8 cellular contexts compared by ENCODE assay signal in genomic region chr2:128027278-128027800, GRCh38. TPM values are rescaled to one million over a fixed set of nuclear protein-coding genes. Genes with fewer than 3 reads are reported as not detected.
A peak's percentile ranks its signal among the peaks of the same experiment; 100 is the strongest.
DNase-seq lines count a peak whose midpoint lies in the region; ATAC-seq and TF ChIP-seq lines count a peak whose summit lies in the region.

No MANE protein-coding gene starts in this region.

- H3K27ac ChIP-seq in 22Rv1 = peak overlapping the region; percentile 84
- peak overlapping the region; percentile 49 for H3K27ac ChIP-seq in brain microvascular endothelial cell
- peak overlapping the region; percentile 86 to 99 (median 98) for H3K27ac ChIP-seq in gastrocnemius medialis

- TF ChIP-seq CTCF in 22Rv1 (IDR thresholded peaks at IDR 0.05) (no peak), brain microvascular endothelial cell (IDR thresholded peaks at IDR 0.05; ENCODE audit: low read depth, low read length, missing control alignments) (no peak), gastrocnemius medialis (IDR thresholded peaks at IDR 0.05 in 4 of 5, conservative IDR thresholded peaks at IDR 0.05 in 1 of 5) (no peak)

- no peak for TF ChIP-seq POLR2A in gastrocnemius medialis (IDR thresholded peaks at IDR 0.05)

- H3K4me3 ChIP-seq in brain microvascular endothelial cell (ENCODE audit: low read depth, low read length) (peak overlapping the region; percentile 95), iPS-11a (ENCODE audit: low read depth, low read length) (peak overlapping the region; percentile 88), gastrocnemius medialis (peak overlapping the region; percentile 77 to 98 (median 88))

- no peaks in the 10 kb centered on the region for H3K27me3 ChIP-seq in brain microvascular endothelial cell (replicated peaks)
- H3K27me3 ChIP-seq in gastrocnemius medialis = no peaks in the 10 kb centered on the region

- H3K9me3 ChIP-seq in gastrocnemius medialis = no peaks in the 10 kb centered on the region

- H3K4me1 ChIP-seq in gastrocnemius medialis = peaks cover 12 to 14% of the 10 kb centered on the region in 2 donors

- DNase-seq in NCI-H2107 treated with DMSO at 0.1 percent for 48 hours (lab: John Stamatoyannopoulos, UW; ENCODE audit: unreplicated experiment) = peak; percentile 89
- DNase-seq in UCSD-AML1 (lab: John Stamatoyannopoulos, UW; ENCODE audit: unreplicated experiment) = peak; percentile 99
- peak; percentile 99 for DNase-seq in brain microvascular endothelial cell
- DNase-seq in gastrocnemius medialis = peak; percentile 99 to 100

- H3K36me3 ChIP-seq in brain microvascular endothelial cell (replicated peaks) (no peaks in the 10 kb centered on the region), gastrocnemius medialis (no peaks in the 10 kb centered on the region)

- ATAC-seq in GM18520 (IDR thresholded peaks at IDR 0.05; ENCODE audit: unreplicated experiment) (peak; percentile 66), HG03095 (IDR thresholded peaks at IDR 0.05; ENCODE audit: unreplicated experiment) (peak; percentile 79), gastrocnemius medialis (peak; percentile 80 to 86)

- in situ Hi-C loops in brain microvascular endothelial cell (cut with HindIII; ENCODE audit: low pct_ligation_motif_present, low sequenced_read_pairs) = no loop called here
- in situ Hi-C loops in gastrocnemius medialis (cut with MboI; ENCODE audit: low sequenced_read_pairs in 4 of 4) = loop anchor here in 2 of 4 donors (10.0 kb wide), 1 partner anchor 143 kb away; the partner anchor contains the start of gene AMMECR1L (in 2 of the 2)

- intact Hi-C loops in gastrocnemius medialis (cut with DNase I; ENCODE audit: low total_unique reads) = loop anchor here (2.0 to 5.0 kb wide), 6 partner anchors 65 to 920 kb away; partner anchors contain the start of genes BIN1, SFT2D3 and WDR33

RNA-seq across cellular contexts. Expression of gene SAP130, which starts 0.5 kb away (rescaled TPM):
- total RNA-seq in gastrocnemius medialis = 10 to 100 TPM; 10.1 to 16.2 (median 11.5) TPM

Comparison
In these comparisons a context has a peak if more than half of its experiments do, and no peak if none do; other contexts are left out.
1. Peak in every context shown above with its lines: DNase-seq, ATAC-seq, H3K4me3 ChIP-seq and H3K27ac ChIP-seq.